Comparison of ENCODE assay signal across 1 cellular context in the genomic region with DNA sequence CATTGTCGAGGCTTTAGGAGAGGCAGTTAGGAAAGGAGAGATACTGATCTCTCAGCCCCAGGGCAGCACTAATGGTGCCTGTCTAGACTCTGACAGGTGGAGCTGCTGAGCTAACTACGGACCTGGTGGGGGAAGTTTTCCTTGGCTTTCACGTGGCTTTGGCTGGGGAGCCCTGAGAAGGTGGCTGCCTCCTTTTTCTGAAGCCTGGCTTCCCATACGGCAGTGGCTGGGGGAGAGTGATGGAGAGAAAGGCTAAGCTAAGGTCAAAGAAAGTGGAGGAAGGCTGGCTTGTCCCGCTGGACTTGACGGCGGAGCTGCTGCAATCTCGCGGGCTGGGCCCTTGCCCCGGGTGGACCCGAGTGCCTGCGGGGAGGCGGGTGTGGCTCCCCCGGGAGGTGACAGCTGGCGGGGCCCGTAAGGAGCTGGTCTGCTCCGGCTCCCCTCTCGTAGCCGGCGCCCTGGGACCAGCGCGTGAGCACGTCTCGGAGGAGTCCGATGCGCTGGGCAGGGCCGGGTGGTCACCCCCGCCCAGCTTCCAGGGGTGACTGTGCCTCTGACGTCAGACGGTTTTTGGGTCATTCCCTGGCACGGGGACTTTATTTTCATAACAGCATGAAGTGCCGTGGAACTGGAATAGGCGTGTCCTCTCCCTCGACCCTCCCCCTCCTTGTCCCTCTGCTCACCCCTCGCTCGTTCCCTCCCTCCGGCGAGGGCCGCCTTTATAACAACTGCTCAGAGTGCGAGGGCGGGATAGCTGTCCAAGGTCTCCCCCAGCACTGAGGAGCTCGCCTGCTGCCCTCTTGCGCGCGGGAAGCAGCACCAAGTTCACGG.
TF ChIP-seq lines count a peak whose summit lies in the region.

TSS of gene GPRC5A (plus strand) at position 748 of the 831 bp plus-strand sequence. CDS start 16,688 bp downstream, outside the sequence.

TF ChIP-seq in endothelial cell of umbilical vein, 7 proteins besides CTCF, POLR2A, EP300 and RAD21 (continued from another document):
- TF ChIP-seq MYC (IDR thresholded peaks at IDR 0.05; ENCODE audit: low read depth, low read length) (no peak), MAX (IDR thresholded peaks at IDR 0.05; ENCODE audit: insufficient read depth, insufficient read length) (no peak), POLR2AphosphoS5 (IDR thresholded peaks at IDR 0.05; ENCODE audit: insufficient read depth, low read depth, low read length) (peak; percentile 91), JUN (IDR thresholded peaks at IDR 0.05; ENCODE audit: borderline replicate concordance, insufficient read depth, insufficient read length, low read depth) (peak; percentile 24), GATA2 (IDR thresholded peaks at IDR 0.05; ENCODE audit: insufficient read depth, insufficient read length, low read depth, low read length) (peak; percentile 87), FOS (IDR thresholded peaks at IDR 0.05; ENCODE audit: borderline replicate concordance, insufficient read depth, low read length) (peak; percentile 38)
